8 cellular contexts compared by ENCODE assay signal in the genomic region with DNA sequence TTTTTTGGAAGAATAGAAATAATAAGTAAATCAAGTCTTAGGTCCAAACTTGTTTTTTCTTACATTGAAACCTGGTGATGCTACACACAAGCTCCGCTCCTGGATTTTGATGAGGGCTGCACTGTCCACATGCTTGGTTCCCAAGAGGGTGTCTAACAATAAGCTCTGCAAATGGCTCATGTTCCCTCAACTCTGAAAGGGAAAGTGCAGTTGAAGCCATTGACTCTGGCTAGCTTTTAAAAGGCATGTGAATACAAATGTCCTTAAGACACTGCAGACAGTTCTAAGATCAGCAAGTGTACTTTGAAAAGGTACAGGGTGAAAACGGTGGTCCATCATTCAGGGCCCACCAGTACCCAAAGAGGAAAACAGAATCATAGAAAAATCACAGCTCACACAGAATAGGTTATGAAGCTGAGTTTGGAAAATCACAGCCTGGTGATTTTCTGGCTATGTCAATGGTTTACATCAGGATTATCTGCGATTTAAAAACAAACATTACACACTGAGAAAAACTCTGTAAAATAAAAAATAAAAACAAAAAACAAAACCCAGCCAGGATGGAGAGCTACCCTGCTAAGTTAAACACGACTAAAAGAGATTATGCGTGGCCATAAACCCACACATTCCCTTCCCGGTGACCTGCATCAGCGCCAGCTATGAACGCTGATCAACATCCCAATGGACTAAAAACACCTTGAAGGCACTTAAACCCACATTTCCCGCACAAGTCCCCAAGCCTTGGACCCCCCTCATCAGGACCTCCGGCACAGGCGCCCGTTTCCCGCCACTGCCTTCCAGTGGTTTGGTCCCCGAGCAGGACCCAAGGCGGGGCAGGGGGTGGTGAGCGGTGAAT. TPM values are rescaled to one million over a fixed set of nuclear protein-coding genes. Genes with fewer than 3 reads are reported as not detected.
DNase-seq lines count a peak whose midpoint lies in the region; ATAC-seq and TF ChIP-seq lines count a peak whose summit lies in the region.

No MANE protein-coding gene starts in this region.

- H3K4me3 Mint-ChIP-seq in activated naive CD4-positive, alpha-beta T cell treated with anti-CD3 and anti-CD28 coated beads for 36 hours, result peak overlapping the region; percentile 75

- no peak for ATAC-seq in GM21367 (IDR thresholded peaks at IDR 0.05; ENCODE audit: unreplicated experiment)

- peak overlapping the region; percentile 85 to 97 (median 92) for H3K9ac ChIP-seq in skeletal muscle tissue (ENCODE audit: low read depth in 1 of 3, low read length in 3 of 3)

- H3K4me1 Mint-ChIP-seq in activated naive CD4-positive, alpha-beta T cell treated with anti-CD3 and anti-CD28 coated beads for 36 hours (ENCODE audit: low read depth), result peaks cover 5% of the 10 kb centered on the region

- CTCF ChIA-PET in activated naive CD4-positive, alpha-beta T cell treated with anti-CD3 and anti-CD28 coated beads for 36 hours (lab: Charles Lee), result interaction anchor here (0.6 to 0.9 kb wide), 5 partner anchors 23 to 463 kb away, joined by 3 to 4 read pairs (median 3); a partner anchor contains a TSS

- H3K36me3 ChIP-seq in WERI-Rb-1 (no peaks in the 10 kb centered on the region), skeletal muscle tissue (ENCODE audit: control insufficient read depth in 3 of 3, insufficient read depth in 3 of 3, low read length in 3 of 3) (peaks cover 0 to 4% (median 0%) of the 10 kb centered on the region in 3 donors)

- intact Hi-C loops in activated naive CD4-positive, alpha-beta T cell treated with anti-CD3 and anti-CD28 coated beads for 36 hours (cut with micrococcal nuclease), result loop anchor here (1.0 to 5.0 kb wide), 4 partner anchors 46 to 195 kb away; a partner anchor contains a TSS

- H3K9me3 ChIP-seq in WERI-Rb-1 (ENCODE audit: severe bottlenecking), result no peaks in the 10 kb centered on the region
- no peaks in the 10 kb centered on the region for H3K9me3 ChIP-seq in skeletal muscle tissue (ENCODE audit: control insufficient read depth in 3 of 3, low read length in 3 of 3)

- no peak for DNase-seq in activated naive CD4-positive, alpha-beta T cell treated with anti-CD3 and anti-CD28 coated beads for 36 hours
- no peak for DNase-seq in activated naive CD4-positive, alpha-beta T cell (lab: John Stamatoyannopoulos, UW)
- DNase-seq in WERI-Rb-1 (no peak), globus pallidus (ENCODE audit: low spot score) (peak; percentile 29), HPDE6-E6E7 (ENCODE audit: extremely low spot score) (no peak), Ammon's horn (ENCODE audit: low spot score) (no peak)

- H3K9me3 Mint-ChIP-seq in activated naive CD4-positive, alpha-beta T cell treated with anti-CD3 and anti-CD28 coated beads for 36 hours, result no peaks in the 10 kb centered on the region

- peak overlapping the region; percentile 79 for H3K4me3 ChIP-seq in WERI-Rb-1 (ENCODE audit: low read depth, low read length)
- H3K4me3 ChIP-seq in skeletal muscle tissue (ENCODE audit: low read length in 3 of 3), result peak overlapping the region; percentile 86 to 96 (median 93)

- H3K36me3 Mint-ChIP-seq in activated naive CD4-positive, alpha-beta T cell treated with anti-CD3 and anti-CD28 coated beads for 36 hours (ENCODE audit: low read depth), result no peaks in the 10 kb centered on the region

- peaks cover 5% of the 10 kb centered on the region for H3K27me3 Mint-ChIP-seq in activated naive CD4-positive, alpha-beta T cell treated with anti-CD3 and anti-CD28 coated beads for 36 hours (ENCODE audit: low read depth)

- no peak overlapping the region for H3K27ac Mint-ChIP-seq in activated naive CD4-positive, alpha-beta T cell treated with anti-CD3 and anti-CD28 coated beads for 36 hours

- H3K27ac ChIP-seq in WERI-Rb-1 (peak overlapping the region; percentile 90), skeletal muscle tissue (ENCODE audit: low read depth, low read length) (peak overlapping the region; percentile 84)

- H3K27me3 ChIP-seq in WERI-Rb-1 (ENCODE audit: insufficient read depth, low read depth, severe bottlenecking), result no peaks in the 10 kb centered on the region
- no peaks in the 10 kb centered on the region for H3K27me3 ChIP-seq in skeletal muscle tissue (ENCODE audit: control insufficient read depth in 3 of 3, insufficient read depth in 3 of 3, low read length in 3 of 3)

- peaks cover 8 to 14% (median 12%) of the 10 kb centered on the region in 3 donors for H3K4me1 ChIP-seq in skeletal muscle tissue (ENCODE audit: control insufficient read depth in 3 of 3, insufficient read depth in 3 of 3, low read length in 3 of 3)

- no peak for TF ChIP-seq CTCF in WERI-Rb-1 (IDR thresholded peaks at IDR 0.05; ENCODE audit: low read depth, low read length)

RNA-seq across cellular contexts. Expression of a gene that starts 0.6 kb away (rescaled TPM):
- under 1 TPM in 1 of 2 experiments, not detected in 1; 0.32 TPM for total RNA-seq in activated naive CD4-positive, alpha-beta T cell treated with anti-CD3 and anti-CD28 coated beads for 36 hours
- total RNA-seq in skeletal muscle tissue, result not detected

RNA-seq across cellular contexts. Expression of a gene that starts 0.7 kb away (rescaled TPM):
- 1 to 10 TPM; 3.6 to 4.1 TPM for total RNA-seq in activated naive CD4-positive, alpha-beta T cell treated with anti-CD3 and anti-CD28 coated beads for 36 hours
- total RNA-seq in skeletal muscle tissue, result 47.0 TPM

RNA-seq across cellular contexts. Expression of a gene that starts 38.0 kb away (rescaled TPM):
- under 1 TPM; 0.60 to 0.81 TPM for total RNA-seq in activated naive CD4-positive, alpha-beta T cell treated with anti-CD3 and anti-CD28 coated beads for 36 hours
- total RNA-seq in skeletal muscle tissue, result 25.1 TPM

RNA-seq across cellular contexts. Expression of a gene that starts 46.5 kb away (rescaled TPM):
- total RNA-seq in activated naive CD4-positive, alpha-beta T cell treated with anti-CD3 and anti-CD28 coated beads for 36 hours, result 100 to 1,000 TPM; 151 to 164 TPM
- total RNA-seq in skeletal muscle tissue, result 88.2 TPM

RNA-seq across cellular contexts. Expression of a gene that starts 52.3 kb away (rescaled TPM):
- under 1 TPM in 1 of 2 experiments, not detected in 1; 0.26 TPM for total RNA-seq in activated naive CD4-positive, alpha-beta T cell treated with anti-CD3 and anti-CD28 coated beads for 36 hours
- total RNA-seq in skeletal muscle tissue, result 0.52 TPM

Comparison
In these comparisons a context has a peak if more than half of its experiments do, and no peak if none do; other contexts are left out.
1. RNA of a gene that starts 38.0 kb away (total RNA-seq): 25.1 TPM in skeletal muscle tissue (single experiment); 0.60 to 0.81 TPM in activated naive CD4-positive, alpha-beta T cell treated with anti-CD3 and anti-CD28 coated beads for 36 hours; every median in the first group is over 10 times any median in the second.